12 cellular contexts compared by ENCODE assay signal in the genomic region with DNA sequence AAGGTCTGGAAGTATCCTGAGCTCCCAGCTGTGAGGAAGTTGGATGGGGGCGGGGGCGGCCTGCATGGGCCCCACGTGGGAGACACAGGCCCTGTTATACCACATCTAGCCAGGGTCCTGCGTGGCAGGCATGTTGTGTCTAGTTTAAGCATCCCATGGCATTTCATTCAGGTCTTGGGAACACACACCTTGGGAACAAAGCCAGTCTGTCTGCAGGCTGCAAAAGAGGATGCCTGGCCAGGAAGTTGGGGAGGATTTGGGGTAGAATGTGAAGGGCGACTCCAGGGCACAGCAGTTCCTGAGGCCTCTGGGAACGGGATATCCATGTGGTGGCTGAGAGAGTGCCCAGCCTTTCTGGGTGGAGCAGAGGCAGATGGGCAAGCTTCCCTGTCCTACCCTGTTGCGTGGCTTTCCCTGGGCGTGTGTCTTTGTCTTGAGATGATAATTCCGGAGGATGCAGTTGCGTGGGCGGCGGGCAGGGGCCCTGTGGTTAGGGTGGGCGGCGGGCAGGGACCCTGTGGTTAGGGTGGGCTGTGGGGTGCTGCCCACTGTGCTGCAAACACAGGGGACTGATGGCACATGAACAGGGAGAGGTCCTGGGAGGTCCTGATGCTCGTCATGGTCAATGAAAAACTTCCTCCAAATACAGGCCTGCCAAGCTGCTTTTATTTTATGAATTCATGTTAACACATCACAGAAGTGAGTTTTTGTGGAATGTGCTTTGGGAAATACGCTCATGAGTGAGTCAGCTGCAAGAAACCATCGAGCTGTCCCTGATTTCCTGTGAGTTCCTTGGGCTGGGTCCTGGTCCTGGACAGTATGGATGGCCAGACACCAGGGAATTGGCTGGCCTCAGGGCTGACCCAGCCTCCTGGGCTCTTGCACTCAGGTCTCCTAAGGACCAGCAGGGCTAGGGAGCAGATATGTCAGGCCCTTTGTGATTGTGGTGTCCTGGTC.
DNase-seq lines count a peak whose midpoint lies in the region; ATAC-seq and TF ChIP-seq lines count a peak whose summit lies in the region.
"Had no signal": no experiment of that assay in that cellular context is flagged by ENCODE, and none has a peak within 500 bp of the region (broad histone marks: within the 10 kb centered on the region; RNA-seq: fewer than 3 reads in every experiment).

No MANE protein-coding gene starts in this region.

- no peaks in the 10 kb centered on the region for H3K27me3 ChIP-seq in A673 (replicated peaks; ENCODE audit: insufficient read depth, low read depth, low read length, poor library complexity)
- H3K27me3 ChIP-seq: pancreas had no signal

- POLR2A ChIA-PET in A673 (lab: Charles Lee; ENCODE audit: low non-redundant PET): no interaction called here

- BruUV-seq in A673 (replicated peaks; lab: Mats Ljungman, UMichigan): no TSS peak

- CTCF ChIA-PET in A673 (lab: Charles Lee): interaction anchor here (0.6 kb wide), 1 partner anchor 47 kb away, joined by 3 read pairs; no protein-coding TSS in a partner anchor

- no peaks in the 10 kb centered on the region for H3K9me3 ChIP-seq in A673 (ENCODE audit: low read depth, low read length, poor library complexity, severe bottlenecking)
- H3K9me3 ChIP-seq: pancreas had no signal

- intact Hi-C loops in A673 (cut with micrococcal nuclease; ENCODE audit: unreplicated experiment): no loop called here
- intact Hi-C loops in lower leg skin (cut with DNase I; ENCODE audit: low total_unique reads): no loop called here

- peak; percentile 25 for DNase-seq in A673 (ENCODE audit: low spot score)
- DNase-seq in HS-27A (ENCODE audit: low read depth): peak; percentile 88
- peak; percentile 83 for DNase-seq in dedifferentiated amniotic fluid mesenchymal stem cell (ENCODE audit: extremely low spot score)
- peak; percentile 22 to 87 for DNase-seq in lower leg skin (ENCODE audit: low spot score in 2 of 2)
- no peak for DNase-seq in hypothalamus (lab: John Stamatoyannopoulos, UW)
- DNase-seq in central memory CD4-positive, alpha-beta T cell: no peak
- DNase-seq in C1 segment of cervical spinal cord (lab: John Stamatoyannopoulos, UW): no peak
- DNase-seq: activated CD4-positive, alpha-beta T cell treated with anti-CD3 and anti-CD28 coated beads for 4 hours; CD4-positive, alpha-beta T cell; SHP77 had no signal

- no peaks in the 10 kb centered on the region for H3K36me3 ChIP-seq in A673 (ENCODE audit: insufficient read depth, low read length, poor library complexity, severe bottlenecking)
- H3K36me3 ChIP-seq: pancreas had no signal

- no peak overlapping the region for H3K27ac ChIP-seq in A673 (ENCODE audit: low read depth, low read length, poor library complexity, severe bottlenecking)
- H3K27ac ChIP-seq: pancreas had no signal

- WGBS in lower leg skin, 2 donors: 14 to 25% methylated on average over 16 to 17 of the region's 17 CpGs

- peaks cover 40% of the 10 kb centered on the region for H3K4me1 ChIP-seq in A673 (ENCODE audit: insufficient read depth, low read length, poor library complexity, severe bottlenecking)

- ATAC-seq in GM18520 (IDR thresholded peaks at IDR 0.05; ENCODE audit: unreplicated experiment): no peak
- ATAC-seq: pancreas had no signal

- TF ChIP-seq CTCF in A673 (conservative IDR thresholded peaks at IDR 0.05; ENCODE audit: low read depth, low read length) (no peak), lower leg skin (IDR thresholded peaks at IDR 0.05) (no peak)

- H3K4me3 ChIP-seq in A673 (ENCODE audit: low read depth, low read length, poor library complexity, severe bottlenecking): no peak overlapping the region
- H3K4me3 ChIP-seq in lower leg skin (ENCODE audit: low read depth, poor library complexity, severe bottlenecking): no peak overlapping the region
- H3K4me3 ChIP-seq: pancreas had no signal

- no peak for TF ChIP-seq POLR2A in lower leg skin (IDR thresholded peaks at IDR 0.05)

Comparison
In these comparisons a context has a peak if more than half of its experiments do, and no peak if none do; other contexts are left out.
1. DNase-seq: peak in A673 (single experiment), HS-27A (single experiment), dedifferentiated amniotic fluid mesenchymal stem cell (single experiment) and lower leg skin (2 of 2); none in hypothalamus (0 of 51), central memory CD4-positive, alpha-beta T cell (single experiment) and C1 segment of cervical spinal cord (0 of 14).